In genomic region chr6:75230484-75231325, GRCh38 we compare ENCODE assay signal across 8 cellular contexts. TPM values are rescaled to one million over a fixed set of nuclear protein-coding genes. Genes with fewer than 3 reads are reported as not detected.
DNase-seq lines count a peak whose midpoint lies in the region; ATAC-seq and TF ChIP-seq lines count a peak whose summit lies in the region.

No MANE protein-coding gene starts in this region.

- no peak overlapping the region for H3K4me3 ChIP-seq in right cardiac atrium (ENCODE audit: low read length)
- H3K4me3 ChIP-seq in thoracic aorta: no peak overlapping the region

- no peaks in the 10 kb centered on the region for H3K9me3 ChIP-seq in CD4-positive, alpha-beta T cell (ENCODE audit: control insufficient read depth, low read length)
- H3K9me3 ChIP-seq in right cardiac atrium (ENCODE audit: control insufficient read depth, low read length): no peaks in the 10 kb centered on the region
- no peaks in the 10 kb centered on the region for H3K9me3 ChIP-seq in thoracic aorta

- no peaks in the 10 kb centered on the region for H3K4me1 Mint-ChIP-seq in CD4-positive, alpha-beta T cell (ENCODE audit: low read depth)

- H3K4me1 ChIP-seq in right cardiac atrium (ENCODE audit: control insufficient read depth, insufficient read depth, low read length) (peaks cover 2% of the 10 kb centered on the region), thoracic aorta (ENCODE audit: control insufficient read depth in 1 of 2, low read depth in 2 of 2) (peaks cover 7 to 14% of the 10 kb centered on the region in 2 donors)

- no peak overlapping the region for H3K4me3 Mint-ChIP-seq in CD4-positive, alpha-beta T cell

- no peak overlapping the region for H3K27ac ChIP-seq in CD4-positive, alpha-beta T cell (ENCODE audit: low read depth, low read length)
- H3K27ac ChIP-seq in VCaP: no peak overlapping the region
- H3K27ac ChIP-seq in right cardiac atrium (ENCODE audit: low read length): no peak overlapping the region
- no peak overlapping the region for H3K27ac ChIP-seq in thoracic aorta

- 55% methylated on average over 10 of the region's 10 CpGs for WGBS in right cardiac atrium

- no peak for DNase-seq in CD4-positive, alpha-beta T cell
- peak; percentile 58 for DNase-seq in HPDE6-E6E7 (ENCODE audit: extremely low spot score)
- DNase-seq in right cardiac atrium: no peak
- DNase-seq in thoracic aorta (ENCODE audit: low spot score): no peak
- DNase-seq in DMS79 (lab: John Stamatoyannopoulos, UW): no peak
- no peak for DNase-seq in activated T-cell treated with anti-CD3 and anti-CD28 coated beads, Interleukin-2, amount 50 U/mL, for 48 hours
- DNase-seq in T1000 (lab: John Stamatoyannopoulos, UW): no peak

- no peaks in the 10 kb centered on the region for H3K9me3 Mint-ChIP-seq in CD4-positive, alpha-beta T cell

- intact Hi-C loops in CD4-positive, alpha-beta T cell (cut with DNase I, micrococcal nuclease): no loop called here
- intact Hi-C loops in right cardiac atrium (cut with DNase I): no loop called here

- H3K36me3 ChIP-seq in thoracic aorta: no peaks in the 10 kb centered on the region

- H3K36me3 Mint-ChIP-seq in CD4-positive, alpha-beta T cell (ENCODE audit: low read depth): peaks cover under 1% of the 10 kb centered on the region

- H3K27ac Mint-ChIP-seq in CD4-positive, alpha-beta T cell: no peak overlapping the region

- H3K27me3 ChIP-seq in CD4-positive, alpha-beta T cell (ENCODE audit: control insufficient read depth, insufficient read depth, low read length): no peaks in the 10 kb centered on the region
- H3K27me3 ChIP-seq in right cardiac atrium (ENCODE audit: control insufficient read depth, insufficient read depth): no peaks in the 10 kb centered on the region
- H3K27me3 ChIP-seq in thoracic aorta (replicated peaks; ENCODE audit: insufficient read depth): no peaks in the 10 kb centered on the region

- TF ChIP-seq CTCF in CD4-positive, alpha-beta T cell (IDR thresholded peaks at IDR 0.05): peak; percentile 17
- TF ChIP-seq CTCF in VCaP (conservative IDR thresholded peaks at IDR 0.05) (peak; percentile 88), thoracic aorta (IDR thresholded peaks at IDR 0.05) (peak; percentile 62)

- no peak for ATAC-seq in CD4-positive, alpha-beta T cell (ENCODE audit: poor library complexity)
- ATAC-seq in right cardiac atrium: peak; percentile 65 to 75
- peak; percentile 79 for ATAC-seq in thoracic aorta (ENCODE audit: insufficient number of reproducible peaks, low FRiP score, low read depth)

- POLR2A ChIA-PET in CD4-positive, alpha-beta T cell (lab: Charles Lee): interaction anchor here (1.3 kb wide), 1 partner anchor 13 kb away, joined by 3 read pairs; the partner anchor contains the start of gene COX7A2

- CTCF ChIA-PET in CD4-positive, alpha-beta T cell (lab: Charles Lee): no interaction called here

- no peaks in the 10 kb centered on the region for H3K27me3 Mint-ChIP-seq in CD4-positive, alpha-beta T cell

RNA-seq across cellular contexts. Expression of gene COX7A2, which starts 12.9 kb away (rescaled TPM):
- total RNA-seq in CD4-positive, alpha-beta T cell: 100 to 1,000 TPM; 189 to 195 TPM
- total RNA-seq in right cardiac atrium: 100 to 1,000 TPM; 763 to 921 (median 836) TPM
- polyA plus RNA-seq in right cardiac atrium: 2,071 TPM
- 100 to 1,000 TPM; 101 to 643 TPM for total RNA-seq in thoracic aorta

RNA-seq across cellular contexts. Expression of gene COL12A1, which starts 24.9 kb away (rescaled TPM):
- total RNA-seq in CD4-positive, alpha-beta T cell: not detected
- total RNA-seq in right cardiac atrium: 10 to 100 TPM in 2 of 4 donors, 1 to 10 TPM in 2; 8.1 to 29.6 (median 9.3) TPM
- polyA plus RNA-seq in right cardiac atrium: 5.4 TPM
- total RNA-seq in thoracic aorta: 100 to 1,000 TPM in 1 of 2 donors, 10 to 100 TPM in 1; 92.3 to 131 TPM

RNA-seq across cellular contexts. Expression of gene TMEM30A, which starts 53.9 kb away (rescaled TPM):
- total RNA-seq in CD4-positive, alpha-beta T cell: 10 to 100 TPM; 29.8 to 33.2 TPM
- total RNA-seq in right cardiac atrium (10 to 100 TPM; 58.6 to 70.7 (median 65.5) TPM), thoracic aorta (100 to 1,000 TPM; 112 to 123 TPM)
- 34.6 TPM for polyA plus RNA-seq in right cardiac atrium

Comparison
In these comparisons a context has a peak if more than half of its experiments do, and no peak if none do; other contexts are left out.
1. CTCF ChIP-seq: peak in every context shown above with its lines; median percentile 88 in VCaP; 62 in thoracic aorta; 17 in CD4-positive, alpha-beta T cell.
2. RNA of gene COL12A1, which starts 24.9 kb away (total RNA-seq): 92.3 to 131 TPM in thoracic aorta and 8.1 to 29.6 TPM in right cardiac atrium; not detected in CD4-positive, alpha-beta T cell; every median in the first group is over 4 times any median in the second.